In the genomic region with DNA sequence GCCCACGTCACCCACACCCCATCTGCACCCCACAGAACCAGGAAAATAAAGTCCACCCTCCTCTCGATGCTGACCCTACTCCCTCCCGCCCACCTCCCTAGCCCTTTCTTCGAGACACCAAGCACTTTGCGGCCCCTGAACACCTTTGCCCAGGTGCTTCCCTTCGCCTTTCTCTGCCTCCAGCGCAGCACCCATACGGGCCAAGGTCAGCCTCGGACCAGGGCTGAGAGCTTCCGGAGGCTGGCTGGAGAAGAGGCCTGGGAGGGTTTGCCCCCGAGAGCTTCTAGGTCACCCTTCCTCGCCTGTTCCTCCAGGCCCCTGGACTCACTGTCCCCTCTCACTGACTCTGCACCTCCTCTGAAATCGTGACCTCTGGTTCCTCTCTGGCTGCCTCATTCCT, we compare ENCODE assay signal across 14 cellular contexts. TPM values are rescaled to one million over a fixed set of nuclear protein-coding genes. Genes with fewer than 3 reads are reported as not detected.
A peak's percentile ranks its signal among the peaks of the same experiment; 100 is the strongest.
DNase-seq lines count a peak whose midpoint lies in the region; ATAC-seq and TF ChIP-seq lines count a peak whose summit lies in the region.
"Had no signal": no experiment of that assay in that cellular context is flagged by ENCODE, and none has a peak within 500 bp of the region (broad histone marks: within the 10 kb centered on the region; RNA-seq: fewer than 3 reads in every experiment).

No MANE protein-coding gene starts in this region.

- H3K4me3 Mint-ChIP-seq in Caco-2 (ENCODE audit: unreplicated experiment) (peak overlapping the region; percentile 65), immature natural killer cell (peak overlapping the region in 3 of 5 donors; percentile 50 to 76 (median 69))

- POLR2A ChIA-PET in Caco-2 (lab: Charles Lee), result no interaction called here

- no peaks in the 10 kb centered on the region for H3K36me3 Mint-ChIP-seq in Caco-2 (ENCODE audit: insufficient read depth, unreplicated experiment)
- no peaks in the 10 kb centered on the region for H3K36me3 Mint-ChIP-seq in immature natural killer cell

- no peak overlapping the region for H3K4me3 ChIP-seq in Caco-2 (ENCODE audit: low read depth, low read length)
- H3K4me3 ChIP-seq in Peyer's patch, result no peak overlapping the region
- H3K4me3 ChIP-seq in gastrocnemius medialis, result peak overlapping the region; percentile 2 to 63 (median 43)
- H3K4me3 ChIP-seq in prostate gland, result no peak overlapping the region

- in situ Hi-C loops in gastrocnemius medialis (cut with MboI; ENCODE audit: low sequenced_read_pairs in 4 of 4), result loop anchor here in 1 of 4 donors (5.0 kb wide), 1 partner anchor 118 kb away; no protein-coding TSS in a partner anchor

- H3K27me3 Mint-ChIP-seq in Caco-2 (ENCODE audit: insufficient read depth, unreplicated experiment) (no peaks in the 10 kb centered on the region), immature natural killer cell (ENCODE audit: low read depth in 3 of 3) (peaks cover 4 to 14% (median 8%) of the 10 kb centered on the region in 3 donors)

- CTCF ChIA-PET in Caco-2 (lab: Charles Lee), result interaction anchor here (0.5 to 2.8 kb wide), 5 partner anchors 20 to 659 kb away, joined by 3 to 13 read pairs (median 5); no protein-coding TSS in a partner anchor

- H3K9me3 ChIP-seq in Caco-2, result no peaks in the 10 kb centered on the region
- H3K9me3 ChIP-seq in Peyer's patch, result no peaks in the 10 kb centered on the region
- no peaks in the 10 kb centered on the region for H3K9me3 ChIP-seq in gastrocnemius medialis
- H3K9me3 ChIP-seq in prostate gland, result no peaks in the 10 kb centered on the region

- no peak for TF ChIP-seq POLR2A in Peyer's patch (IDR thresholded peaks at IDR 0.05)
- TF ChIP-seq POLR2A in gastrocnemius medialis (IDR thresholded peaks at IDR 0.05), result no peak
- TF ChIP-seq POLR2A in prostate gland (IDR thresholded peaks at IDR 0.05), result no peak

- intact Hi-C loops in Caco-2 (cut with micrococcal nuclease; ENCODE audit: unreplicated experiment), result no loop called here
- intact Hi-C loops in gastrocnemius medialis (cut with DNase I; ENCODE audit: low total_unique reads), result no loop called here
- intact Hi-C loops in prostate gland (cut with DNase I), result loop anchor here (10.0 kb wide), 1 partner anchor 221 kb away; no protein-coding TSS in a partner anchor

- BruUV-seq in Caco-2 (replicated peaks; lab: Mats Ljungman, UMichigan), result no TSS peak

- peak overlapping the region; percentile 44 to 80 (median 68) for H3K27ac ChIP-seq in Peyer's patch
- H3K27ac ChIP-seq in gastrocnemius medialis, result peak overlapping the region; percentile 54 to 80 (median 64)
- H3K27ac ChIP-seq in prostate gland, result peak overlapping the region in 1 of 2 donors; percentile 67
- H3K27ac ChIP-seq: foreskin keratinocyte had no signal

- WGBS in prostate gland, result 93% methylated on average over 13 of the region's 13 CpGs

- ATAC-seq in gastrocnemius medialis, result no peak

- H3K36me3 ChIP-seq in Caco-2 (ENCODE audit: control insufficient read depth, insufficient read depth, low read length), result no peaks in the 10 kb centered on the region
- H3K36me3 ChIP-seq in Peyer's patch, result no peaks in the 10 kb centered on the region
- H3K36me3 ChIP-seq in gastrocnemius medialis, result no peaks in the 10 kb centered on the region
- H3K36me3 ChIP-seq in prostate gland, result no peaks in the 10 kb centered on the region

- H3K9me3 Mint-ChIP-seq in Caco-2 (ENCODE audit: unreplicated experiment) (no peaks in the 10 kb centered on the region), immature natural killer cell (no peaks in the 10 kb centered on the region)

- H3K27me3 ChIP-seq in Caco-2 (replicated peaks; ENCODE audit: control insufficient read depth, insufficient read depth, low read length) (no peaks in the 10 kb centered on the region), Peyer's patch (peaks cover 0 to 18% of the 10 kb centered on the region in 2 donors), gastrocnemius medialis (peaks cover 27 to 28% (median 27%) of the 10 kb centered on the region in 3 donors), prostate gland (replicated peaks; ENCODE audit: insufficient read depth) (peaks cover 5% of the 10 kb centered on the region)

- peaks cover 17% of the 10 kb centered on the region for H3K4me1 ChIP-seq in Caco-2
- peaks cover 4 to 58% (median 19%) of the 10 kb centered on the region in 4 donors for H3K4me1 ChIP-seq in Peyer's patch
- peaks cover 0 to 16% of the 10 kb centered on the region in 2 donors for H3K4me1 ChIP-seq in gastrocnemius medialis
- H3K4me1 ChIP-seq in prostate gland (replicated peaks), result peaks cover 14% of the 10 kb centered on the region
- H3K4me1 ChIP-seq: foreskin keratinocyte had no signal

- DNase-seq in Caco-2 (no peak), Peyer's patch (no peak), immature natural killer cell (no peak), gastrocnemius medialis (no peak), prostate gland (ENCODE audit: low spot score) (no peak), NCI-H345 (lab: John Stamatoyannopoulos, UW) (no peak), NCI-H524 treated with DMSO at 0.1 percent for 48 hours (lab: John Stamatoyannopoulos, UW) (no peak)
- DNase-seq in activated effector memory CD4-positive, alpha-beta T cell treated with Interleukin-2 at 50 U/mL for 16 hours, result no peak
- DNase-seq: activated gamma-delta T cell treated with Interleukin-2 at 50 U/mL for 16 hours, cortex of kidney, foreskin keratinocyte, midbrain, MM.1S, small intestine had no signal

- H3K4me1 Mint-ChIP-seq in Caco-2 (ENCODE audit: low read depth, unreplicated experiment) (peaks cover 18% of the 10 kb centered on the region), immature natural killer cell (peaks cover 19 to 20% of the 10 kb centered on the region in 2 donors)

- no peak overlapping the region for H3K27ac Mint-ChIP-seq in Caco-2 (ENCODE audit: unreplicated experiment)
- H3K27ac Mint-ChIP-seq in immature natural killer cell, result peak overlapping the region; percentile 1 to 87 (median 64)

- no peak for TF ChIP-seq CTCF in Caco-2 (IDR thresholded peaks at IDR 0.05; ENCODE audit: insufficient read depth in 1 of 2, low read depth in 1 of 2, low read length in 1 of 2, severe bottlenecking in 1 of 2, unreplicated experiment in 1 of 2)
- TF ChIP-seq CTCF in Peyer's patch (IDR thresholded peaks at IDR 0.05), result no peak
- no peak for TF ChIP-seq CTCF in gastrocnemius medialis (IDR thresholded peaks at IDR 0.05 in 4 of 5, conservative IDR thresholded peaks at IDR 0.05 in 1 of 5)
- TF ChIP-seq CTCF in prostate gland (IDR thresholded peaks at IDR 0.05), result no peak

RNA-seq across cellular contexts. Expression of gene NHERF2, which starts 2.7 kb away (rescaled TPM):
- 21.8 and 26.6 TPM in 2 replicates for total RNA-seq in Caco-2 (2022)
- 100 to 1,000 TPM in 1 of 4 donors, 10 to 100 TPM in 3; 21.5 to 104 (median 30.2) TPM for total RNA-seq in Peyer's patch
- 1 to 10 TPM in 1 of 3 donors, under 1 TPM in 1, not detected in 1; 0.54 to 1.4 TPM for polyA plus RNA-seq in immature natural killer cell
- total RNA-seq in gastrocnemius medialis, result 10 to 100 TPM; 51.6 to 86.9 (median 74.4) TPM
- 100 to 1,000 TPM; 118 to 170 TPM for total RNA-seq in prostate gland

RNA-seq across cellular contexts. Expression of gene NPW, which starts 4.4 kb away (rescaled TPM):
- total RNA-seq in Caco-2 (2022) (6.1 and 8.8 TPM in 2 replicates), Peyer's patch (1 to 10 TPM in 2 of 4 donors, not detected in 2; 2.8 to 9.1 TPM), gastrocnemius medialis (not detected), prostate gland (1 to 10 TPM; 1.8 to 3.6 TPM)
- not detected for polyA plus RNA-seq in immature natural killer cell

RNA-seq across cellular contexts. Expression of gene ZNF598, which starts 14.4 kb away (rescaled TPM):
- 43.7 and 50.4 TPM in 2 replicates for total RNA-seq in Caco-2 (2022)
- 10 to 100 TPM; 48.5 to 84.0 (median 51.4) TPM for total RNA-seq in Peyer's patch
- 10 to 100 TPM in 1 of 3 donors, 1 to 10 TPM in 2; 1.8 to 10.4 (median 2.9) TPM for polyA plus RNA-seq in immature natural killer cell
- total RNA-seq in gastrocnemius medialis, result 10 to 100 TPM; 57.0 to 92.2 (median 75.4) TPM
- total RNA-seq in prostate gland, result 10 to 100 TPM; 30.7 to 74.3 TPM

RNA-seq across cellular contexts. Expression of gene NTHL1, which starts 23.6 kb away (rescaled TPM):
- total RNA-seq in Caco-2 (2022) (34.3 and 38.6 TPM in 2 replicates), Peyer's patch (10 to 100 TPM; 14.9 to 28.8 (median 19.9) TPM), gastrocnemius medialis (10 to 100 TPM in 1 of 4 donors, 1 to 10 TPM in 3; 3.5 to 13.6 (median 6.4) TPM), prostate gland (10 to 100 TPM; 16.4 to 24.9 TPM)
- 10 to 100 TPM; 26.4 to 31.6 (median 29.7) TPM for polyA plus RNA-seq in immature natural killer cell

RNA-seq across cellular contexts. Expression of gene TSC2, which starts 23.8 kb away (rescaled TPM):
- total RNA-seq in Caco-2 (2022) (109 and 112 TPM in 2 replicates), Peyer's patch (100 to 1,000 TPM in 3 of 4 donors, 10 to 100 TPM in 1; 98.4 to 220 (median 141) TPM), gastrocnemius medialis (10 to 100 TPM; 44.5 to 62.7 (median 53.8) TPM), prostate gland (100 to 1,000 TPM in 1 of 2 donors, 10 to 100 TPM in 1; 86.3 to 168 TPM)
- 10 to 100 TPM; 18.0 to 50.1 (median 29.1) TPM for polyA plus RNA-seq in immature natural killer cell

Comparison
In these comparisons a context has a peak if more than half of its experiments do, and no peak if none do; other contexts are left out.
1. H3K4me3 ChIP-seq: peak in gastrocnemius medialis (4 of 4); none in Caco-2 (single experiment), Peyer's patch (0 of 4) and prostate gland (0 of 2).